Comparison of ENCODE assay signal across 17 cellular contexts in the genomic region with DNA sequence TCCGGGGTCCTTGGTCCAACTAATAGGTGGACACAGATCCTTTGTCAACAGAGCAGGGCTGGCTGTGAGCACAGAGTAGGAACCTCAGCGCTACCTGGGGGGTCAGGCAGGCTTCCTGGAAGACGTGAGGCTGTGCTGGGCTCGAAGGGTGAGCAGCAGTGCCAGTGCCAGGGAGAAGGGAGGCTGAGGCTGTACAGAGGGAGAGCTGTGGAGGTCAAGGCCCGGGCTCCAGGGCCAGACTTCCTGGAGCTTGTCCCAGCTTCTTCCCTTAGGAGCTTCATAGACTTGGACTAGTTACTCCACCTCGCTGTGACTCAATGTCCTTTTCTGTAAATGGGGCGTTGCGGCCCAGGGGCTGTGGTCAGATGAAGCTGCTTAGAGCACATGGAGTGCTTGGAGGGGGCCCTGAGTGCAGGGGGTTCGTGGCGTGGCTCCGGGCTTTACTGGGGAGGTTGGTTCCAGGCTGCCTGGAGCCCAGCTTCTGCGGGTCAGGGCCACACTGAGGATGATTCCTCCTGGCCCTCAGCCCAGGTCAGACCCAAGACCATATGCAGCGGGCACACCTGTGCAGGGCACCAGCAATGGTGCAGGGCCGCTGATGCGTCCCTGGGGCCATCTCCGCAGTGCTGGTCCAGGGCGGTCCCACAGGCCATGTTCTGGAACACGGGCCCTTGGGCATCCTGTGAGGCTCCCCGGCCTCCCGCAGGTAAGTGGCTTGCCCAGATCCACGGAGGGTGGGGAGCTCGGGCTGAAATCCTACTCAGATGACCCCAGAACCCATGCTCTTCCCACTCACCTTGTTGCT.
DNase-seq lines count a peak whose midpoint lies in the region; ATAC-seq and TF ChIP-seq lines count a peak whose summit lies in the region.
"Had no signal": no experiment of that assay in that cellular context is flagged by ENCODE, and none has a peak within 500 bp of the region (broad histone marks: within the 10 kb centered on the region; RNA-seq: fewer than 3 reads in every experiment).

No MANE protein-coding gene starts in this region.

- no peaks in the 10 kb centered on the region for H3K9me3 ChIP-seq in HCT116 (ENCODE audit: control insufficient read depth in 1 of 2, insufficient read depth in 1 of 2, low read depth in 1 of 2, low read length in 2 of 2)
- no peaks in the 10 kb centered on the region for H3K9me3 ChIP-seq in lung (ENCODE audit: control insufficient read depth in 2 of 2, insufficient read depth in 1 of 2, low read length in 1 of 2)
- H3K9me3 ChIP-seq: A549, Caco-2, Peyer's patch had no signal

- POLR2A ChIA-PET in HCT116 (lab: Charles Lee), result no interaction called here

- no peaks in the 10 kb centered on the region for H3K27me3 ChIP-seq in HCT116 (ENCODE audit: insufficient read depth, low read length)
- no peaks in the 10 kb centered on the region for H3K27me3 ChIP-seq in lung (ENCODE audit: control insufficient read depth, insufficient read depth)
- H3K27me3 ChIP-seq: Peyer's patch had no signal

- CTCF ChIA-PET in HCT116 (lab: Charles Lee), result no interaction called here

- no peaks in the 10 kb centered on the region for H3K9me2 ChIP-seq in HCT116 (ENCODE audit: insufficient read depth)

- H3K4me1 Mint-ChIP-seq in stimulated activated effector memory CD8-positive, alpha-beta T cell treated with anti-CD3 and anti-CD28 coated beads, Interleukin-12 subunit alpha, Interleukin-12 subunit beta, amount 100 ng/mL, for 72 hours, result no peaks in the 10 kb centered on the region

- no peak overlapping the region for H3K27ac Mint-ChIP-seq in stimulated activated effector memory CD8-positive, alpha-beta T cell treated with anti-CD3 and anti-CD28 coated beads, Interleukin-12 subunit alpha, Interleukin-12 subunit beta, amount 100 ng/mL, for 72 hours

- no peaks in the 10 kb centered on the region for H3K36me3 Mint-ChIP-seq in stimulated activated effector memory CD8-positive, alpha-beta T cell treated with anti-CD3 and anti-CD28 coated beads, Interleukin-12 subunit alpha, Interleukin-12 subunit beta, amount 100 ng/mL, for 72 hours

- WGBS in lung, 2 donors, result 93 to 95% methylated on average over 22 of the region's 22 CpGs

- H3K36me3 ChIP-seq in HCT116 (ENCODE audit: control insufficient read depth in 1 of 2, insufficient read depth in 2 of 2, low read length in 2 of 2), result no peaks in the 10 kb centered on the region
- no peaks in the 10 kb centered on the region for H3K36me3 ChIP-seq in lung (ENCODE audit: control insufficient read depth in 2 of 2, insufficient read depth in 2 of 2, low read length in 2 of 2)
- H3K36me3 ChIP-seq: Peyer's patch had no signal

- no peak for TF ChIP-seq RAD21 in HCT116 (IDR thresholded peaks at IDR 0.05; ENCODE audit: low read depth)

- no peak for TF ChIP-seq CTCF in HCT116 (IDR thresholded peaks at IDR 0.05 in 2 of 3, conservative IDR thresholded peaks at IDR 0.05 in 1 of 3; ENCODE audit: borderline replicate concordance in 1 of 3, insufficient read depth in 1 of 3, low read depth in 2 of 3, low read length in 2 of 3)
- TF ChIP-seq CTCF in lung (IDR thresholded peaks at IDR 0.05; ENCODE audit: control extremely low read depth, extremely low read depth), result no peak

- no TSS peak for BruUV-seq in HCT116 (replicated peaks; lab: Mats Ljungman, UMichigan)

- H3K9ac ChIP-seq in HCT116 (ENCODE audit: low read length), result no peak overlapping the region

- no peak overlapping the region for H3K27ac ChIP-seq in HCT116 (ENCODE audit: low read depth, low read length)
- H3K27ac ChIP-seq in epithelial cell of prostate, result peak overlapping the region; percentile 73
- H3K27ac ChIP-seq in lung (ENCODE audit: low read depth in 1 of 2, low read length in 1 of 2), result no peak overlapping the region
- H3K27ac ChIP-seq: A549, C4-2B, Peyer's patch had no signal

- peaks cover 0 to 11% of the 10 kb centered on the region in 2 experiments; a peak in 1 of 4 replicates for H3K4me1 ChIP-seq in HCT116 (ENCODE audit: control insufficient read depth in 1 of 2, insufficient read depth in 2 of 2, low read length in 2 of 2)
- no peaks in the 10 kb centered on the region for H3K4me1 ChIP-seq in lung (ENCODE audit: control insufficient read depth in 2 of 2, insufficient read depth in 2 of 2, low read length in 2 of 2)
- H3K4me1 ChIP-seq: A549, Caco-2, Peyer's patch had no signal

- no peaks in the 10 kb centered on the region for H3K9me3 Mint-ChIP-seq in stimulated activated effector memory CD8-positive, alpha-beta T cell treated with anti-CD3 and anti-CD28 coated beads, Interleukin-12 subunit alpha, Interleukin-12 subunit beta, amount 100 ng/mL, for 72 hours

- no peak overlapping the region for H3K4me3 Mint-ChIP-seq in stimulated activated effector memory CD8-positive, alpha-beta T cell treated with anti-CD3 and anti-CD28 coated beads, Interleukin-12 subunit alpha, Interleukin-12 subunit beta, amount 100 ng/mL, for 72 hours

- no peaks in the 10 kb centered on the region for H4K20me1 ChIP-seq in HCT116 (ENCODE audit: insufficient read depth)

- RAD21 ChIA-PET in HCT116 (lab: Charles Lee; ENCODE audit: low non-redundant PET in 1 of 2, low total read pairs in 2 of 2, uncharacterized antibody in 2 of 2, unreplicated experiment in 2 of 2), result no interaction called here

- H3K4me3 ChIP-seq in HCT116 (replicated peaks in 1 of 2; ENCODE audit: low read depth in 1 of 2, low read length in 2 of 2) (no peak overlapping the region), lung (no peak overlapping the region)
- H3K4me3 ChIP-seq: A549, Peyer's patch had no signal

- DNase-seq in HCT116 (ENCODE audit: low read depth, low spot score) (no peak), epithelial cell of prostate (ENCODE audit: low read depth, low spot score) (no peak), lung (ENCODE audit: low spot score) (no peak), NCI-H524 (lab: John Stamatoyannopoulos, UW) (no peak), NCI-H2196 treated with DMSO at 0.1 percent for 48 hours (lab: John Stamatoyannopoulos, UW; ENCODE audit: unreplicated experiment) (no peak), EL (no peak)
- no peak for DNase-seq in stimulated activated effector memory CD8-positive, alpha-beta T cell treated with anti-CD3 and anti-CD28 coated beads, Interleukin-12 subunit alpha, Interleukin-12 subunit beta, amount 100 ng/mL, for 72 hours (ENCODE audit: low spot score in 2 of 2)
- DNase-seq in activated CD4-positive, alpha-beta T cell treated with anti-CD3 and anti-CD28 coated beads, Interleukin-2, amount 50 U/mL, for 4 hours, result no peak
- DNase-seq: Caco-2, NCI-H1048, NCI-H1694, NCI-H446 treated with DMSO at 0.1 percent for 48 hours, NCI-H82, Peyer's patch, SIG-M5 had no signal

- no peak for TF ChIP-seq POLR2A in HCT116 (IDR thresholded peaks at IDR 0.05; ENCODE audit: borderline replicate concordance, extremely low read depth, insufficient read depth, insufficient read length)

- no peaks in the 10 kb centered on the region for H3K79me2 ChIP-seq in HCT116 (ENCODE audit: insufficient read depth, low read length)

- peak overlapping the region; percentile 14; the same call in 1 of the 2 replicates for H3K4me2 ChIP-seq in HCT116 (ENCODE audit: low read length)
- H3K4me2 ChIP-seq: A549 had no signal

- intact Hi-C loops in HCT116 (cut with micrococcal nuclease), result no loop called here

- no peak overlapping the region for H2AFZ ChIP-seq in HCT116 (ENCODE audit: low read depth, low read length, poor library complexity, severe bottlenecking)

- ATAC-seq in HCT116 (peak; percentile 20; the same call in 1 of the 2 replicates), lung (ENCODE audit: insufficient read depth, low FRiP score) (peak; percentile 6)
- peak; percentile 37 for ATAC-seq in stimulated activated effector memory CD8-positive, alpha-beta T cell treated with anti-CD3 and anti-CD28 coated beads, Interleukin-12 subunit alpha, Interleukin-12 subunit beta, amount 100 ng/mL, for 72 hours
- ATAC-seq: A549 had no signal

TF ChIP-seq in HCT116, 20 proteins besides CTCF, POLR2A, EP300 and RAD21 (continues in another document):
- no peak for TF ChIP-seq FOSL1 (IDR thresholded peaks at IDR 0.05; ENCODE audit: low read depth)
- TF ChIP-seq TCF7L2 (IDR thresholded peaks at IDR 0.05; ENCODE audit: borderline replicate concordance, extremely low read depth, insufficient read depth, insufficient read length), result no peak
- TF ChIP-seq JUND (IDR thresholded peaks at IDR 0.05), result no peak
- no peak for TF ChIP-seq SRF (IDR thresholded peaks at IDR 0.05; ENCODE audit: low read depth)
- TF ChIP-seq EGR1 (IDR thresholded peaks at IDR 0.05; ENCODE audit: low read depth), result no peak
- no peak for TF ChIP-seq CEBPB (IDR thresholded peaks at IDR 0.05; ENCODE audit: low read depth)
- TF ChIP-seq YY1 (IDR thresholded peaks at IDR 0.05; ENCODE audit: extremely low read depth, insufficient replicate concordance, low read depth, low read length), result no peak
- TF ChIP-seq, protein P1, sequence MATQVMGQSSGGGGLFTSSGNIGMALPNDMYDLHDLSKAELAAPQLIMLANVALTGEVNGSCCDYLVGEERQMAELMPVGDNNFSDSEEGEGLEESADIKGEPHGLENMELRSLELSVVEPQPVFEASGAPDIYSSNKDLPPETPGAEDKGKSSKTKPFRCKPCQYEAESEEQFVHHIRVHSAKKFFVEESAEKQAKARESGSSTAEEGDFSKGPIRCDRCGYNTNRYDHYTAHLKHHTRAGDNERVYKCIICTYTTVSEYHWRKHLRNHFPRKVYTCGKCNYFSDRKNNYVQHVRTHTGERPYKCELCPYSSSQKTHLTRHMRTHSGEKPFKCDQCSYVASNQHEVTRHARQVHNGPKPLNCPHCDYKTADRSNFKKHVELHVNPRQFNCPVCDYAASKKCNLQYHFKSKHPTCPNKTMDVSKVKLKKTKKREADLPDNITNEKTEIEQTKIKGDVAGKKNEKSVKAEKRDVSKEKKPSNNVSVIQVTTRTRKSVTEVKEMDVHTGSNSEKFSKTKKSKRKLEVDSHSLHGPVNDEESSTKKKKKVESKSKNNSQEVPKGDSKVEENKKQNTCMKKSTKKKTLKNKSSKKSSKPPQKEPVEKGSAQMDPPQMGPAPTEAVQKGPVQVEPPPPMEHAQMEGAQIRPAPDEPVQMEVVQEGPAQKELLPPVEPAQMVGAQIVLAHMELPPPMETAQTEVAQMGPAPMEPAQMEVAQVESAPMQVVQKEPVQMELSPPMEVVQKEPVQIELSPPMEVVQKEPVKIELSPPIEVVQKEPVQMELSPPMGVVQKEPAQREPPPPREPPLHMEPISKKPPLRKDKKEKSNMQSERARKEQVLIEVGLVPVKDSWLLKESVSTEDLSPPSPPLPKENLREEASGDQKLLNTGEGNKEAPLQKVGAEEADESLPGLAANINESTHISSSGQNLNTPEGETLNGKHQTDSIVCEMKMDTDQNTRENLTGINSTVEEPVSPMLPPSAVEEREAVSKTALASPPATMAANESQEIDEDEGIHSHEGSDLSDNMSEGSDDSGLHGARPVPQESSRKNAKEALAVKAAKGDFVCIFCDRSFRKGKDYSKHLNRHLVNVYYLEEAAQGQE (IDR thresholded peaks at IDR 0.05; ENCODE audit: low read depth), result no peak
- no peak for TF ChIP-seq ZFX (IDR thresholded peaks at IDR 0.05)
- no peak for TF ChIP-seq ELF1 (IDR thresholded peaks at IDR 0.05; ENCODE audit: borderline replicate concordance, low read depth)
- TF ChIP-seq, protein P2, sequence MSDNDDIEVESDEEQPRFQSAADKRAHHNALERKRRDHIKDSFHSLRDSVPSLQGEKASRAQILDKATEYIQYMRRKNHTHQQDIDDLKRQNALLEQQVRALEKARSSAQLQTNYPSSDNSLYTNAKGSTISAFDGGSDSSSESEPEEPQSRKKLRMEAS (IDR thresholded peaks at IDR 0.05), result no peak
